Comparison of ENCODE assay signal across 1 cellular context in the genomic region with DNA sequence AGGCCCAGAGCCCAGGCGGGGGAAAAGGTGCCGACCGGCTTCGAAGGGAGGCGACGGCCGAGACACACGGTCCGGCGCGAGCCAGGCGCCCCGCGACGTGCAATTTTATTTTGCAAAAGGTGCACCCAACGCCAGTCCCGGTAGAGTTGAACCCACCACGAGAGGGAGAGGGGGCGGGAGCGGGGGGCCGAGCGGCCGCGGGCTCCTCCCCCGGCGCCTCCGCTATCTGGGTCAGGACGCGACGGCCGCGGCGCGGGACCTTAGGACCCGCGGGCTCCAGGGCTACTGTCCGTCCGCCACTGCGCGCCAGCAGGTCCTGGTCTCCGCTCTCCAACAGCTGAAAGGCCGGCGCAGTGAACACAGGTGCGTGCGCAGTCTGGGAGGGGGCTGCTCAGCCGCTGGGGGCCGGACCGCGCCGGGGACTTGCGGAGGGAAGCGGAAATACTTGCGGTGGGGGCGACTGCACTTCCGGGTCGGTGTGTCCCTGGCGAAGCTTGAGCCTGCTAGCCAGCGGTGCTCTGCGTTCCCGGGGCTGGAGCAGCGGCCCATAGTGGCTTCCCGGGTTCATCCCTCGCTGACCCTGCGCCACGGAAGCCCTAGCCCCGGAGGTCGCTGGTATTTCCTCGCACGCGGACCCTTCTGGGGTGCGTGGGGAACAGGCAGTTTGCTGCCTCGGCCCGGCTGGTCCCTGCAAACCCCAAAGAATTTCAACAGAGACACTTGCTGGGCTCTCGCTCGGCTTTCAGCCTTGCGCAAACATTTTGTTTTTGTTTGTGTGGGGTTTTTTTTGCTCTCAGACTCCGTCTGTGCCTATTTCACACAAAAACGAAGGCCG.
TF ChIP-seq lines count a peak whose summit lies in the region.

TSS of gene RMDN2 (plus strand) at position 225 of the 835 bp plus-strand sequence. CDS start 3,991 bp downstream, outside the sequence.

TF ChIP-seq in HepG2, 621 proteins besides CTCF, POLR2A, EP300 and RAD21 (continued from another document and continues in another):
- no peak for TF ChIP-seq NONO (IDR thresholded peaks at IDR 0.05)
- peak; percentile 98 for TF ChIP-seq NONO (CRISPR knock-in tag; conservative IDR thresholded peaks at IDR 0.05)
- no peak for TF ChIP-seq ZEB1 (IDR thresholded peaks at IDR 0.05; ENCODE audit: insufficient replicate concordance, low read depth)
- peak; percentile 63 for TF ChIP-seq AGO1 (IDR thresholded peaks at IDR 0.05; ENCODE audit: low read depth, low read length, poor library complexity, severe bottlenecking)
- TF ChIP-seq, protein P1, sequence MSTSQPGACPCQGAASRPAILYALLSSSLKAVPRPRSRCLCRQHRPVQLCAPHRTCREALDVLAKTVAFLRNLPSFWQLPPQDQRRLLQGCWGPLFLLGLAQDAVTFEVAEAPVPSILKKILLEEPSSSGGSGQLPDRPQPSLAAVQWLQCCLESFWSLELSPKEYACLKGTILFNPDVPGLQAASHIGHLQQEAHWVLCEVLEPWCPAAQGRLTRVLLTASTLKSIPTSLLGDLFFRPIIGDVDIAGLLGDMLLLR (CRISPR knock-in tag; IDR thresholded peaks at IDR 0.05): peak; percentile 33; the same call in 1 of the 2 replicates
- TF ChIP-seq KDM5B (CRISPR knock-in tag; IDR thresholded peaks at IDR 0.05; ENCODE audit: borderline replicate concordance): peak; percentile 99
- TF ChIP-seq CBX2 (IDR thresholded peaks at IDR 0.05; ENCODE audit: low read depth, low read length): no peak
- 0 out of 2 replicates have a peak, but pooled peaks have one; percentile 68 for TF ChIP-seq CBX2 (CRISPR knock-in tag; IDR thresholded peaks at IDR 0.05; ENCODE audit: low read depth)
- peak; percentile 87 for TF ChIP-seq RXRA (CRISPR knock-in tag; IDR thresholded peaks at IDR 0.05)
- TF ChIP-seq ZNF563 (CRISPR knock-in tag; IDR thresholded peaks at IDR 0.05): peak; percentile 99
- TF ChIP-seq ZNF230 (CRISPR knock-in tag; IDR thresholded peaks at IDR 0.05): no peak; the same call in none of the 2 replicates
- no peak for TF ChIP-seq ZNF737 (CRISPR knock-in tag; IDR thresholded peaks at IDR 0.05; ENCODE audit: borderline replicate concordance)
- TF ChIP-seq, protein P2, sequence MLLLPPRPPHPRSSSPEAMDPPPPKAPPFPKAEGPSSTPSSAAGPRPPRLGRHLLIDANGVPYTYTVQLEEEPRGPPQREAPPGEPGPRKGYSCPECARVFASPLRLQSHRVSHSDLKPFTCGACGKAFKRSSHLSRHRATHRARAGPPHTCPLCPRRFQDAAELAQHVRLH (CRISPR knock-in tag; IDR thresholded peaks at IDR 0.05; ENCODE audit: borderline replicate concordance, low read depth): peak; percentile 83; the same call in 1 of the 2 replicates
- TF ChIP-seq KAT7 (CRISPR knock-in tag; IDR thresholded peaks at IDR 0.05; ENCODE audit: borderline replicate concordance): peak; percentile 90
- TF ChIP-seq, protein P3, sequence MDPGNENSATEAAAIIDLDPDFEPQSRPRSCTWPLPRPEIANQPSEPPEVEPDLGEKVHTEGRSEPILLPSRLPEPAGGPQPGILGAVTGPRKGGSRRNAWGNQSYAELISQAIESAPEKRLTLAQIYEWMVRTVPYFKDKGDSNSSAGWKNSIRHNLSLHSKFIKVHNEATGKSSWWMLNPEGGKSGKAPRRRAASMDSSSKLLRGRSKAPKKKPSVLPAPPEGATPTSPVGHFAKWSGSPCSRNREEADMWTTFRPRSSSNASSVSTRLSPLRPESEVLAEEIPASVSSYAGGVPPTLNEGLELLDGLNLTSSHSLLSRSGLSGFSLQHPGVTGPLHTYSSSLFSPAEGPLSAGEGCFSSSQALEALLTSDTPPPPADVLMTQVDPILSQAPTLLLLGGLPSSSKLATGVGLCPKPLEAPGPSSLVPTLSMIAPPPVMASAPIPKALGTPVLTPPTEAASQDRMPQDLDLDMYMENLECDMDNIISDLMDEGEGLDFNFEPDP (CRISPR knock-in tag; conservative IDR thresholded peaks at IDR 0.05): no peak
- no peak for TF ChIP-seq PAF1 (CRISPR knock-in tag; IDR thresholded peaks at IDR 0.05)
- peak; percentile 92 for TF ChIP-seq ZMAT3 (CRISPR knock-in tag; conservative IDR thresholded peaks at IDR 0.05)
- TF ChIP-seq, protein P4, sequence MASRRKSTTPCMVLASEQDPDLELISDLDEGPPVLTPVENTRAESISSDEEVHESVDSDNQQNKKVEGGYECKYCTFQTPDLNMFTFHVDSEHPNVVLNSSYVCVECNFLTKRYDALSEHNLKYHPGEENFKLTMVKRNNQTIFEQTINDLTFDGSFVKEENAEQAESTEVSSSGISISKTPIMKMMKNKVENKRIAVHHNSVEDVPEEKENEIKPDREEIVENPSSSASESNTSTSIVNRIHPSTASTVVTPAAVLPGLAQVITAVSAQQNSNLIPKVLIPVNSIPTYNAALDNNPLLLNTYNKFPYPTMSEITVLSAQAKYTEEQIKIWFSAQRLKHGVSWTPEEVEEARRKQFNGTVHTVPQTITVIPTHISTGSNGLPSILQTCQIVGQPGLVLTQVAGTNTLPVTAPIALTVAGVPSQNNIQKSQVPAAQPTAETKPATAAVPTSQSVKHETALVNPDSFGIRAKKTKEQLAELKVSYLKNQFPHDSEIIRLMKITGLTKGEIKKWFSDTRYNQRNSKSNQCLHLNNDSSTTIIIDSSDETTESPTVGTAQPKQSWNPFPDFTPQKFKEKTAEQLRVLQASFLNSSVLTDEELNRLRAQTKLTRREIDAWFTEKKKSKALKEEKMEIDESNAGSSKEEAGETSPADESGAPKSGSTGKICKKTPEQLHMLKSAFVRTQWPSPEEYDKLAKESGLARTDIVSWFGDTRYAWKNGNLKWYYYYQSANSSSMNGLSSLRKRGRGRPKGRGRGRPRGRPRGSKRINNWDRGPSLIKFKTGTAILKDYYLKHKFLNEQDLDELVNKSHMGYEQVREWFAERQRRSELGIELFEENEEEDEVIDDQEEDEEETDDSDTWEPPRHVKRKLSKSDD (CRISPR knock-in tag; IDR thresholded peaks at IDR 0.05; ENCODE audit: low read depth): peak; percentile 93
- peak; percentile 93 for TF ChIP-seq ZNF747 (CRISPR knock-in tag; IDR thresholded peaks at IDR 0.05; ENCODE audit: borderline replicate concordance)
- no peak for TF ChIP-seq ZNF282 (IDR thresholded peaks at IDR 0.05; ENCODE audit: partially characterized antibody)
- 0 out of 2 replicates have a peak, but pooled peaks have one; percentile 38 for TF ChIP-seq ZKSCAN5 (CRISPR knock-in tag; IDR thresholded peaks at IDR 0.05)
- TF ChIP-seq, protein P5, sequence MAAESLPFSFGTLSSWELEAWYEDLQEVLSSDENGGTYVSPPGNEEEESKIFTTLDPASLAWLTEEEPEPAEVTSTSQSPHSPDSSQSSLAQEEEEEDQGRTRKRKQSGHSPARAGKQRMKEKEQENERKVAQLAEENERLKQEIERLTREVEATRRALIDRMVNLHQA (CRISPR knock-in tag; IDR thresholded peaks at IDR 0.05): no peak
- peak; percentile 85 for TF ChIP-seq ESRRA (CRISPR knock-in tag; IDR thresholded peaks at IDR 0.05; ENCODE audit: low read depth)
- TF ChIP-seq ZNF234 (CRISPR knock-in tag; conservative IDR thresholded peaks at IDR 0.05): no peak
- peak; percentile 97 for TF ChIP-seq NFKB2 (CRISPR knock-in tag; IDR thresholded peaks at IDR 0.05; ENCODE audit: borderline replicate concordance)
- peak; percentile 84 for TF ChIP-seq ZSCAN25 (CRISPR knock-in tag; IDR thresholded peaks at IDR 0.05)
- TF ChIP-seq, protein P6, sequence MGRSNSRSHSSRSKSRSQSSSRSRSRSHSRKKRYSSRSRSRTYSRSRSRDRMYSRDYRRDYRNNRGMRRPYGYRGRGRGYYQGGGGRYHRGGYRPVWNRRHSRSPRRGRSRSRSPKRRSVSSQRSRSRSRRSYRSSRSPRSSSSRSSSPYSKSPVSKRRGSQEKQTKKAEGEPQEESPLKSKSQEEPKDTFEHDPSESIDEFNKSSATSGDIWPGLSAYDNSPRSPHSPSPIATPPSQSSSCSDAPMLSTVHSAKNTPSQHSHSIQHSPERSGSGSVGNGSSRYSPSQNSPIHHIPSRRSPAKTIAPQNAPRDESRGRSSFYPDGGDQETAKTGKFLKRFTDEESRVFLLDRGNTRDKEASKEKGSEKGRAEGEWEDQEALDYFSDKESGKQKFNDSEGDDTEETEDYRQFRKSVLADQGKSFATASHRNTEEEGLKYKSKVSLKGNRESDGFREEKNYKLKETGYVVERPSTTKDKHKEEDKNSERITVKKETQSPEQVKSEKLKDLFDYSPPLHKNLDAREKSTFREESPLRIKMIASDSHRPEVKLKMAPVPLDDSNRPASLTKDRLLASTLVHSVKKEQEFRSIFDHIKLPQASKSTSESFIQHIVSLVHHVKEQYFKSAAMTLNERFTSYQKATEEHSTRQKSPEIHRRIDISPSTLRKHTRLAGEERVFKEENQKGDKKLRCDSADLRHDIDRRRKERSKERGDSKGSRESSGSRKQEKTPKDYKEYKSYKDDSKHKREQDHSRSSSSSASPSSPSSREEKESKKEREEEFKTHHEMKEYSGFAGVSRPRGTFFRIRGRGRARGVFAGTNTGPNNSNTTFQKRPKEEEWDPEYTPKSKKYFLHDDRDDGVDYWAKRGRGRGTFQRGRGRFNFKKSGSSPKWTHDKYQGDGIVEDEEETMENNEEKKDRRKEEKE (IDR thresholded peaks at IDR 0.05): no peak
- TF ChIP-seq ZBTB10 (CRISPR knock-in tag; IDR thresholded peaks at IDR 0.05; ENCODE audit: borderline replicate concordance): peak; percentile 91
- peak; percentile 92 for TF ChIP-seq HDAC2 (CRISPR knock-in tag; IDR thresholded peaks at IDR 0.05)
- TF ChIP-seq, protein P7, sequence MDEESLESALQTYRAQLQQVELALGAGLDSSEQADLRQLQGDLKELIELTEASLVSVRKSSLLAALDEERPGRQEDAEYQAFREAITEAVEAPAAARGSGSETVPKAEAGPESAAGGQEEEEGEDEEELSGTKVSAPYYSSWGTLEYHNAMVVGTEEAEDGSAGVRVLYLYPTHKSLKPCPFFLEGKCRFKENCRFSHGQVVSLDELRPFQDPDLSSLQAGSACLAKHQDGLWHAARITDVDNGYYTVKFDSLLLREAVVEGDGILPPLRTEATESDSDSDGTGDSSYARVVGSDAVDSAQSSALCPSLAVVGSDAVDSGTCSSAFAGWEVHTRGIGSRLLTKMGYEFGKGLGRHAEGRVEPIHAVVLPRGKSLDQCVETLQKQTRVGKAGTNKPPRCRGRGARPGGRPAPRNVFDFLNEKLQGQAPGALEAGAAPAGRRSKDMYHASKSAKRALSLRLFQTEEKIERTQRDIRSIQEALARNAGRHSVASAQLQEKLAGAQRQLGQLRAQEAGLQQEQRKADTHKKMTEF (CRISPR knock-in tag; IDR thresholded peaks at IDR 0.05): peak; percentile 99
- TF ChIP-seq SNRNP70 (IDR thresholded peaks at IDR 0.05; ENCODE audit: low read depth, low read length): no peak
- TF ChIP-seq U2AF1 (optimal IDR thresholded peaks at IDR 0.05; ENCODE audit: low read depth, low read length): peak; percentile 93
- TF ChIP-seq ISX (CRISPR knock-in tag; conservative IDR thresholded peaks at IDR 0.05): peak; percentile 86
- 0 out of 2 replicates have a peak, but pooled peaks have one; percentile 18 for TF ChIP-seq HHEX (CRISPR knock-in tag; IDR thresholded peaks at IDR 0.05)
- peak; percentile 97 for TF ChIP-seq CBX1 (IDR thresholded peaks at IDR 0.05; ENCODE audit: low read depth)
- TF ChIP-seq ZKSCAN8 (CRISPR knock-in tag; IDR thresholded peaks at IDR 0.05; ENCODE audit: borderline replicate concordance): peak; percentile 81; the same call in 1 of the 2 replicates
- peak; percentile 97 for TF ChIP-seq SMYD3 (CRISPR knock-in tag; IDR thresholded peaks at IDR 0.05)
- peak; percentile 87 for TF ChIP-seq ZNF333 (CRISPR knock-in tag; IDR thresholded peaks at IDR 0.05; ENCODE audit: borderline replicate concordance)
- TF ChIP-seq, protein P8, sequence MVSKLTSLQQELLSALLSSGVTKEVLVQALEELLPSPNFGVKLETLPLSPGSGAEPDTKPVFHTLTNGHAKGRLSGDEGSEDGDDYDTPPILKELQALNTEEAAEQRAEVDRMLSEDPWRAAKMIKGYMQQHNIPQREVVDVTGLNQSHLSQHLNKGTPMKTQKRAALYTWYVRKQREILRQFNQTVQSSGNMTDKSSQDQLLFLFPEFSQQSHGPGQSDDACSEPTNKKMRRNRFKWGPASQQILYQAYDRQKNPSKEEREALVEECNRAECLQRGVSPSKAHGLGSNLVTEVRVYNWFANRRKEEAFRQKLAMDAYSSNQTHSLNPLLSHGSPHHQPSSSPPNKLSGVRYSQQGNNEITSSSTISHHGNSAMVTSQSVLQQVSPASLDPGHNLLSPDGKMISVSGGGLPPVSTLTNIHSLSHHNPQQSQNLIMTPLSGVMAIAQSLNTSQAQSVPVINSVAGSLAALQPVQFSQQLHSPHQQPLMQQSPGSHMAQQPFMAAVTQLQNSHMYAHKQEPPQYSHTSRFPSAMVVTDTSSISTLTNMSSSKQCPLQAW (CRISPR knock-in tag; IDR thresholded peaks at IDR 0.05): peak; percentile 87
- no peak for TF ChIP-seq TCF7 (IDR thresholded peaks at IDR 0.05; ENCODE audit: low read depth)
- no peak for TF ChIP-seq ZNF562 (CRISPR knock-in tag; IDR thresholded peaks at IDR 0.05; ENCODE audit: borderline replicate concordance)
- peak; percentile 98 for TF ChIP-seq ZNF781 (CRISPR knock-in tag; IDR thresholded peaks at IDR 0.05; ENCODE audit: borderline replicate concordance, not compliant biosample characterization)
- TF ChIP-seq ZNF317 (CRISPR knock-in tag; IDR thresholded peaks at IDR 0.05): peak; percentile 93
- 0 out of 2 replicates have a peak, but pooled peaks have one; percentile 85 for TF ChIP-seq ZNF33A (CRISPR knock-in tag; IDR thresholded peaks at IDR 0.05; ENCODE audit: borderline replicate concordance)
- TF ChIP-seq ZFP41 (CRISPR knock-in tag; IDR thresholded peaks at IDR 0.05; ENCODE audit: borderline replicate concordance): peak; percentile 92
- TF ChIP-seq ZNF788 (CRISPR knock-in tag; IDR thresholded peaks at IDR 0.05; ENCODE audit: borderline replicate concordance): peak; percentile 99
- TF ChIP-seq ISL2 (CRISPR knock-in tag; IDR thresholded peaks at IDR 0.05): peak; percentile 94
